In the genomic region with DNA sequence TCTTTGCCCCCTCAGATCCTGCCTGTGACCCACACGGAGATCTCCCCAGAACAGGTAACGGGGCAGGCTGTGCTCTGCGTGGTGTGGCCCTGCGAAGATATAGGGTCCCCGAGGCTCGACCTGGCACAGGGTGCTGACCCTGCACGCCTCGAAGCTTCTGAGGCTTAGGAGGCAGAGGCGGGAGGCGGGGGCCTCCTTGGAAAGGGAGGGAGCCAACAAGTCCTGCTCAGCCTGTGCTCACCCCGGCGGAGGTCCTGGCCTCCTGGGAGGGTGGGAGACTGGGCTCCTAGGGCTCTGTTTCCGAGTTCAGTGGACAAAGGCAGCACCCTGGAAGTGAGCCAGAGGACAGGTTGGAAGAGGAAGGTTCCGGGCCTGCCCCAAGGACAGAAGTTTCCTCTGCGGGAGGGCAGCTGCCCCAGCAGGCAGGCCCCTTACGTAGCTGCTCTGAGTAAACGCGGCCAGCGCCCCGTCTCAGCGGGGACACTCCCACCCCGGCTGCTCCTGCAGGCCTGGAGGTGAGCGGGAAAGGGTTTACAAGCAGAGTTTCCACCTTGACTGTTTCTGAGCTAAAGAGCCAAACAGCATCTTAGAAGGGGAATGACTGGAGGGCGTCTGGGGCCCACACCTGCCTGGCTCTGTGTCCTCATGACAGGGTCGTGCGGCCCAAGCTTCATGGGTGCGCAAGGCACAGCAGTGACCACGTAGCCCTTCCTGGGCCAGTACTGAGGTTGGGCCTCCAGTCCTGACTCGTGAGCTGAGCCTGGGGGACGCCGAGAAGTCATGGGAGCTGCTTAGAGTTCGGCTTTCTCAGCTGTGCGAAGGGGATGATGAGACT, we compare ENCODE assay signal across 1 cellular context.
TF ChIP-seq lines count a peak whose summit lies in the region.

No MANE protein-coding gene starts in this region.

TF ChIP-seq in HepG2, 621 proteins besides CTCF, POLR2A, EP300 and RAD21:
- TF ChIP-seq ZNF644 (CRISPR knock-in tag; IDR thresholded peaks at IDR 0.05; ENCODE audit: low read depth) (no peak), HNRNPLL (IDR thresholded peaks at IDR 0.05; ENCODE audit: low read depth, low read length, poor library complexity, severe bottlenecking) (peak; percentile 63), KDM3A (CRISPR knock-in tag; IDR thresholded peaks at IDR 0.05; ENCODE audit: low read depth) (no peak), ZNF75D (CRISPR knock-in tag; IDR thresholded peaks at IDR 0.05; ENCODE audit: borderline replicate concordance) (no peak), HNF4G (IDR thresholded peaks at IDR 0.05; ENCODE audit: borderline replicate concordance, low read depth, low read length) (no peak), HNF4G (CRISPR knock-in tag; IDR thresholded peaks at IDR 0.05; ENCODE audit: borderline replicate concordance, low read depth) (no peak), ZBTB8A (CRISPR knock-in tag; IDR thresholded peaks at IDR 0.05; ENCODE audit: borderline replicate concordance, low read depth) (no peak), ZNF562 (CRISPR knock-in tag; IDR thresholded peaks at IDR 0.05; ENCODE audit: borderline replicate concordance) (no peak), ZNF670 (CRISPR knock-in tag; IDR thresholded peaks at IDR 0.05; ENCODE audit: borderline replicate concordance) (no peak)
- TF ChIP-seq, protein P1, sequence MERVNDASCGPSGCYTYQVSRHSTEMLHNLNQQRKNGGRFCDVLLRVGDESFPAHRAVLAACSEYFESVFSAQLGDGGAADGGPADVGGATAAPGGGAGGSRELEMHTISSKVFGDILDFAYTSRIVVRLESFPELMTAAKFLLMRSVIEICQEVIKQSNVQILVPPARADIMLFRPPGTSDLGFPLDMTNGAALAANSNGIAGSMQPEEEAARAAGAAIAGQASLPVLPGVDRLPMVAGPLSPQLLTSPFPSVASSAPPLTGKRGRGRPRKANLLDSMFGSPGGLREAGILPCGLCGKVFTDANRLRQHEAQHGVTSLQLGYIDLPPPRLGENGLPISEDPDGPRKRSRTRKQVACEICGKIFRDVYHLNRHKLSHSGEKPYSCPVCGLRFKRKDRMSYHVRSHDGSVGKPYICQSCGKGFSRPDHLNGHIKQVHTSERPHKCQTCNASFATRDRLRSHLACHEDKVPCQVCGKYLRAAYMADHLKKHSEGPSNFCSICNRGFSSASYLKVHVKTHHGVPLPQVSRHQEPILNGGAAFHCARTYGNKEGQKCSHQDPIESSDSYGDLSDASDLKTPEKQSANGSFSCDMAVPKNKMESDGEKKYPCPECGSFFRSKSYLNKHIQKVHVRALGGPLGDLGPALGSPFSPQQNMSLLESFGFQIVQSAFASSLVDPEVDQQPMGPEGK (CRISPR knock-in tag; IDR thresholded peaks at IDR 0.05): 0 out of 2 replicates have a peak, but pooled peaks have one; percentile 18
- TF ChIP-seq, protein P2, sequence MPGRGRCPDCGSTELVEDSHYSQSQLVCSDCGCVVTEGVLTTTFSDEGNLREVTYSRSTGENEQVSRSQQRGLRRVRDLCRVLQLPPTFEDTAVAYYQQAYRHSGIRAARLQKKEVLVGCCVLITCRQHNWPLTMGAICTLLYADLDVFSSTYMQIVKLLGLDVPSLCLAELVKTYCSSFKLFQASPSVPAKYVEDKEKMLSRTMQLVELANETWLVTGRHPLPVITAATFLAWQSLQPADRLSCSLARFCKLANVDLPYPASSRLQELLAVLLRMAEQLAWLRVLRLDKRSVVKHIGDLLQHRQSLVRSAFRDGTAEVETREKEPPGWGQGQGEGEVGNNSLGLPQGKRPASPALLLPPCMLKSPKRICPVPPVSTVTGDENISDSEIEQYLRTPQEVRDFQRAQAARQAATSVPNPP (CRISPR knock-in tag; IDR thresholded peaks at IDR 0.05): no peak
